In the genomic region with DNA sequence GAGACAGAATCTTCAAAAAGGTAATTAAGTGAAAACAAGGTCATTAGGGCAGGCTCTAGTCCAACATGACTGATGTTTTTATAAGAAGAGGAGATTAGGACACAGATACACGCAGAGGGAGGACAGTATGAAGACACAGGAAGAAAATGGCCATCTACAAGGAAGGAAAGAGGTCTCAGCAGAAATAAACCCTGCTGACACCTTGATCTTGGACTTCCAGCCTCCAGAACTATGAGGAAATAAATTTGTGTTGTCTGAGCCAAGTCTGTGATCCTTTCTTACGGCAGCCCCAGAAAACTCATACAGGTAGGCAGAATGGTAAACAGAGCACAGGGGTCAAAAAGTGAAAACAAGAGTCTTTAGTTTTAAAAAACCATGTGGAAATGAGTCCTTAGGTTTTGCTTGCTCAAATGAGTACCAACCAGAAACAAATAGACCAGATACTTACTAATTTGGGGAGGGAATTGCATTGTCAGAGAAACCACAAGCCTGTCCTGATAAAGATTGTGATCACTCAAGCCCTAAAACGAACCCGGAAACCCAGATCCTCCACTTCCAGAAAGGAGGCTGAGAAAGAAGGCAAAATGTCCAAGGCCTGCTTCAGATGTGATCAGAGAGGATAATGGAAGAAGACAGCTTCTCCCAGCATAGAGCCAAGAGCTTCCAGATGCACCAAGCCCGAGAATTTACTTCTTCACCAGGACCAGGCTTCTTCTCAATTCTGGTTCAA, we compare ENCODE assay signal across 1 cellular context.
TF ChIP-seq lines count a peak whose summit lies in the region.

No MANE protein-coding gene starts in this region.

TF ChIP-seq in HEK293, 187 proteins besides CTCF, POLR2A, EP300 and RAD21:
- TF ChIP-seq, protein P1, sequence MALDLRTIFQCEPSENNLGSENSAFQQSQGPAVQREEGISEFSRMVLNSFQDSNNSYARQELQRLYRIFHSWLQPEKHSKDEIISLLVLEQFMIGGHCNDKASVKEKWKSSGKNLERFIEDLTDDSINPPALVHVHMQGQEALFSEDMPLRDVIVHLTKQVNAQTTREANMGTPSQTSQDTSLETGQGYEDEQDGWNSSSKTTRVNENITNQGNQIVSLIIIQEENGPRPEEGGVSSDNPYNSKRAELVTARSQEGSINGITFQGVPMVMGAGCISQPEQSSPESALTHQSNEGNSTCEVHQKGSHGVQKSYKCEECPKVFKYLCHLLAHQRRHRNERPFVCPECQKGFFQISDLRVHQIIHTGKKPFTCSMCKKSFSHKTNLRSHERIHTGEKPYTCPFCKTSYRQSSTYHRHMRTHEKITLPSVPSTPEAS (tag by site-specific recombination; IDR thresholded peaks at IDR 0.05): no peak
- TF ChIP-seq ZNF548 (tag by site-specific recombination; IDR thresholded peaks at IDR 0.05) (peak; percentile 97), EGR2 (tag by site-specific recombination; IDR thresholded peaks at IDR 0.05; ENCODE audit: low read depth) (no peak), ZNF558 (tag by site-specific recombination; IDR thresholded peaks at IDR 0.05) (no peak), KLF7 (tag by site-specific recombination; IDR thresholded peaks at IDR 0.05; ENCODE audit: borderline replicate concordance) (no peak), GFI1B (tag by site-specific recombination; IDR thresholded peaks at IDR 0.05) (no peak), ZNF132 (tag by site-specific recombination; IDR thresholded peaks at IDR 0.05; ENCODE audit: borderline replicate concordance) (no peak)
